In genomic region chr22:47107431-47107830, GRCh38 we compare ENCODE assay signal across 15 cellular contexts.
A peak's percentile ranks its signal among the peaks of the same experiment; 100 is the strongest.
DNase-seq lines count a peak whose midpoint lies in the region; ATAC-seq and TF ChIP-seq lines count a peak whose summit lies in the region.
"Had no signal": no experiment of that assay in that cellular context is flagged by ENCODE, and none has a peak within 500 bp of the region (broad histone marks: within the 10 kb centered on the region; RNA-seq: fewer than 3 reads in every experiment).

No MANE protein-coding gene starts in this region.

- H3K4me3 ChIP-seq in RWPE2 (ENCODE audit: severe bottlenecking) (no peak overlapping the region), fibroblast of lung (replicated peaks in 1 of 4; ENCODE audit: control extremely low read depth in 1 of 4, insufficient read depth in 1 of 4, low read depth in 3 of 4, low read length in 4 of 4) (no peak overlapping the region)
- H3K4me3 ChIP-seq in naive thymus-derived CD4-positive, alpha-beta T cell (ENCODE audit: low read length) = no peak overlapping the region
- H3K4me3 ChIP-seq: tibial nerve had no signal

- H3K36me3 ChIP-seq in RWPE2 (ENCODE audit: low read depth) (no peaks in the 10 kb centered on the region), fibroblast of lung (ENCODE audit: control insufficient read depth, insufficient read depth, low read length) (no peaks in the 10 kb centered on the region)
- peaks cover 0 to 26% (median 0%) of the 10 kb centered on the region in 3 experiments for H3K36me3 ChIP-seq in naive thymus-derived CD4-positive, alpha-beta T cell (ENCODE audit: control insufficient read depth in 2 of 3, insufficient read depth in 3 of 3, low read length in 3 of 3)

- H3K9me3 Mint-ChIP-seq in activated naive CD4-positive, alpha-beta T cell treated with anti-CD3 and anti-CD28 coated beads, Interleukin-2, amount 50 U/mL, for 24 hours = no peaks in the 10 kb centered on the region
- no peaks in the 10 kb centered on the region for H3K9me3 Mint-ChIP-seq in activated naive CD4-positive, alpha-beta T cell treated with anti-CD3 and anti-CD28 coated beads for 36 hours
- no peaks in the 10 kb centered on the region for H3K9me3 Mint-ChIP-seq in stimulated activated effector memory CD8-positive, alpha-beta T cell treated with anti-CD3 and anti-CD28 coated beads, Interleukin-12 subunit alpha, Interleukin-12 subunit beta, amount 100 ng/mL, for 72 hours
- H3K9me3 Mint-ChIP-seq in naive thymus-derived CD4-positive, alpha-beta T cell = no peaks in the 10 kb centered on the region

- H3K79me2 ChIP-seq in fibroblast of lung (ENCODE audit: control insufficient read depth, insufficient read depth, low read length) = no peaks in the 10 kb centered on the region

- peak overlapping the region; percentile 88 for H3K27ac Mint-ChIP-seq in activated naive CD4-positive, alpha-beta T cell treated with anti-CD3 and anti-CD28 coated beads, Interleukin-2, amount 50 U/mL, for 24 hours
- no peak overlapping the region for H3K27ac Mint-ChIP-seq in activated naive CD4-positive, alpha-beta T cell treated with anti-CD3 and anti-CD28 coated beads for 36 hours
- no peak overlapping the region for H3K27ac Mint-ChIP-seq in stimulated activated effector memory CD8-positive, alpha-beta T cell treated with anti-CD3 and anti-CD28 coated beads, Interleukin-12 subunit alpha, Interleukin-12 subunit beta, amount 100 ng/mL, for 72 hours
- H3K27ac Mint-ChIP-seq in naive thymus-derived CD4-positive, alpha-beta T cell = peak overlapping the region in 1 of 9 donors; percentile 26
- H3K27ac Mint-ChIP-seq: CD14-positive monocyte had no signal

- H2AFZ ChIP-seq in fibroblast of lung (ENCODE audit: low read length) = no peak overlapping the region

- TF ChIP-seq CTCF in RWPE2 (IDR thresholded peaks at IDR 0.05; ENCODE audit: poor library complexity, severe bottlenecking) = no peak
- TF ChIP-seq CTCF in fibroblast of lung (conservative IDR thresholded peaks at IDR 0.05 in 1 of 2, IDR thresholded peaks at IDR 0.05 in 1 of 2; ENCODE audit: low read depth in 1 of 2, low read length in 2 of 2) = no peak

- ATAC-seq in RWPE2 (ENCODE audit: low read depth) (peak; percentile 94), HG02840 (IDR thresholded peaks at IDR 0.05; ENCODE audit: low FRiP score, unreplicated experiment) (no peak)
- peak; percentile 62 for ATAC-seq in stimulated activated effector memory CD8-positive, alpha-beta T cell treated with anti-CD3 and anti-CD28 coated beads, Interleukin-12 subunit alpha, Interleukin-12 subunit beta, amount 100 ng/mL, for 72 hours
- ATAC-seq in naive thymus-derived CD4-positive, alpha-beta T cell = no peak
- ATAC-seq: left colon had no signal

- peak overlapping the region; percentile 46 for H3K27ac ChIP-seq in RWPE2 (ENCODE audit: poor library complexity, severe bottlenecking)
- H3K27ac ChIP-seq in fibroblast of lung (ENCODE audit: insufficient read depth, low read length) = no peak overlapping the region
- no peak overlapping the region for H3K27ac ChIP-seq in naive thymus-derived CD4-positive, alpha-beta T cell (ENCODE audit: low read depth, low read length)
- H3K27ac ChIP-seq: tibial nerve had no signal

- peaks cover 6% of the 10 kb centered on the region for H3K36me3 Mint-ChIP-seq in activated naive CD4-positive, alpha-beta T cell treated with anti-CD3 and anti-CD28 coated beads, Interleukin-2, amount 50 U/mL, for 24 hours
- H3K36me3 Mint-ChIP-seq in activated naive CD4-positive, alpha-beta T cell treated with anti-CD3 and anti-CD28 coated beads for 36 hours (ENCODE audit: low read depth) = peaks cover 4% of the 10 kb centered on the region
- H3K36me3 Mint-ChIP-seq in stimulated activated effector memory CD8-positive, alpha-beta T cell treated with anti-CD3 and anti-CD28 coated beads, Interleukin-12 subunit alpha, Interleukin-12 subunit beta, amount 100 ng/mL, for 72 hours = peaks cover 21% of the 10 kb centered on the region
- peaks cover 0 to 40% (median 17%) of the 10 kb centered on the region in 5 donors for H3K36me3 Mint-ChIP-seq in naive thymus-derived CD4-positive, alpha-beta T cell

- CTCF ChIA-PET in activated naive CD4-positive, alpha-beta T cell treated with anti-CD3 and anti-CD28 coated beads for 36 hours (lab: Charles Lee) = no interaction called here
- CTCF ChIA-PET in naive thymus-derived CD4-positive, alpha-beta T cell (lab: Charles Lee) = no interaction called here

- H3K27me3 ChIP-seq in RWPE2 (ENCODE audit: insufficient read depth, poor library complexity, severe bottlenecking) (no peaks in the 10 kb centered on the region), fibroblast of lung (ENCODE audit: control insufficient read depth, insufficient read depth, low read length) (no peaks in the 10 kb centered on the region)
- H3K27me3 ChIP-seq in naive thymus-derived CD4-positive, alpha-beta T cell (ENCODE audit: control insufficient read depth in 2 of 2, insufficient read depth in 2 of 2, low read length in 2 of 2) = no peaks in the 10 kb centered on the region
- H3K27me3 ChIP-seq: tibial nerve had no signal

- H3K9me3 ChIP-seq in RWPE2 (ENCODE audit: severe bottlenecking) = no peaks in the 10 kb centered on the region
- no peaks in the 10 kb centered on the region for H3K9me3 ChIP-seq in fibroblast of lung (ENCODE audit: control insufficient read depth, insufficient read depth, low read depth, low read length)
- no peaks in the 10 kb centered on the region for H3K9me3 ChIP-seq in naive thymus-derived CD4-positive, alpha-beta T cell (ENCODE audit: control insufficient read depth in 2 of 3, low read length in 3 of 3)

- H3K4me1 ChIP-seq in RWPE2 (ENCODE audit: insufficient read depth, poor library complexity, severe bottlenecking) = peaks cover 14% of the 10 kb centered on the region
- peaks cover 3% of the 10 kb centered on the region for H3K4me1 ChIP-seq in fibroblast of lung (ENCODE audit: control insufficient read depth, extremely low read depth, insufficient read depth, low read length)
- H3K4me1 ChIP-seq in naive thymus-derived CD4-positive, alpha-beta T cell (ENCODE audit: control insufficient read depth in 2 of 2, insufficient read depth in 2 of 2, low read length in 2 of 2) = no peaks in the 10 kb centered on the region
- H3K4me1 ChIP-seq: tibial nerve had no signal

- intact Hi-C loops in activated naive CD4-positive, alpha-beta T cell treated with anti-CD3 and anti-CD28 coated beads for 36 hours (cut with micrococcal nuclease) = no loop called here
- intact Hi-C loops in naive thymus-derived CD4-positive, alpha-beta T cell (cut with micrococcal nuclease) = no loop called here

- POLR2A ChIA-PET in naive thymus-derived CD4-positive, alpha-beta T cell (lab: Charles Lee) = no interaction called here

- peaks cover 7% of the 10 kb centered on the region for H3K4me1 Mint-ChIP-seq in activated naive CD4-positive, alpha-beta T cell treated with anti-CD3 and anti-CD28 coated beads, Interleukin-2, amount 50 U/mL, for 24 hours
- peaks cover 9% of the 10 kb centered on the region for H3K4me1 Mint-ChIP-seq in activated naive CD4-positive, alpha-beta T cell treated with anti-CD3 and anti-CD28 coated beads for 36 hours (ENCODE audit: low read depth)
- H3K4me1 Mint-ChIP-seq in stimulated activated effector memory CD8-positive, alpha-beta T cell treated with anti-CD3 and anti-CD28 coated beads, Interleukin-12 subunit alpha, Interleukin-12 subunit beta, amount 100 ng/mL, for 72 hours = peaks cover 29% of the 10 kb centered on the region
- peaks cover 0 to 6% (median 0%) of the 10 kb centered on the region in 7 donors for H3K4me1 Mint-ChIP-seq in naive thymus-derived CD4-positive, alpha-beta T cell
- H3K4me1 Mint-ChIP-seq: CD14-positive monocyte had no signal

- DNase-seq in activated naive CD4-positive, alpha-beta T cell treated with anti-CD3 and anti-CD28 coated beads for 36 hours = no peak
- DNase-seq in RWPE2 (ENCODE audit: low spot score) = no peak
- peak; percentile 80 to 85 for DNase-seq in fibroblast of lung (ENCODE audit: low read depth in 2 of 2)
- DNase-seq in stimulated activated effector memory CD8-positive, alpha-beta T cell treated with anti-CD3 and anti-CD28 coated beads, Interleukin-12 subunit alpha, Interleukin-12 subunit beta, amount 100 ng/mL, for 72 hours (ENCODE audit: low spot score in 2 of 2) = no peak
- no peak for DNase-seq in SHP77 (lab: John Stamatoyannopoulos, UW)
- no peak for DNase-seq in naive thymus-derived CD4-positive, alpha-beta T cell
- DNase-seq: activated naive CD4-positive, alpha-beta T cell; effector memory CD4-positive, alpha-beta T cell; left colon; NCI-H1694 treated with DMSO at 0.1 percent for 48 hours; nucleus accumbens had no signal

- H3K9ac ChIP-seq in fibroblast of lung (ENCODE audit: insufficient read depth, low read length) = no peak overlapping the region

- no peak overlapping the region for H3K4me2 ChIP-seq in fibroblast of lung (ENCODE audit: extremely low read depth, insufficient read depth, low read length)

- no peaks in the 10 kb centered on the region for H4K20me1 ChIP-seq in fibroblast of lung (ENCODE audit: control insufficient read depth, extremely low read depth, insufficient read depth, low read length)

- no peaks in the 10 kb centered on the region for H3K27me3 Mint-ChIP-seq in activated naive CD4-positive, alpha-beta T cell treated with anti-CD3 and anti-CD28 coated beads, Interleukin-2, amount 50 U/mL, for 24 hours
- no peaks in the 10 kb centered on the region for H3K27me3 Mint-ChIP-seq in activated naive CD4-positive, alpha-beta T cell treated with anti-CD3 and anti-CD28 coated beads for 36 hours (ENCODE audit: low read depth)
- H3K27me3 Mint-ChIP-seq in naive thymus-derived CD4-positive, alpha-beta T cell = no peaks in the 10 kb centered on the region

- no peak overlapping the region for H3K4me3 Mint-ChIP-seq in activated naive CD4-positive, alpha-beta T cell treated with anti-CD3 and anti-CD28 coated beads, Interleukin-2, amount 50 U/mL, for 24 hours
- H3K4me3 Mint-ChIP-seq in activated naive CD4-positive, alpha-beta T cell treated with anti-CD3 and anti-CD28 coated beads for 36 hours = no peak overlapping the region
- H3K4me3 Mint-ChIP-seq in stimulated activated effector memory CD8-positive, alpha-beta T cell treated with anti-CD3 and anti-CD28 coated beads, Interleukin-12 subunit alpha, Interleukin-12 subunit beta, amount 100 ng/mL, for 72 hours = no peak overlapping the region
- H3K4me3 Mint-ChIP-seq in naive thymus-derived CD4-positive, alpha-beta T cell = no peak overlapping the region
- H3K4me3 Mint-ChIP-seq: CD14-positive monocyte had no signal

Comparison
In these comparisons a context has a peak if more than half of its experiments do, and no peak if none do; other contexts are left out.
1. DNase-seq: peak in fibroblast of lung (2 of 2); none in activated naive CD4-positive, alpha-beta T cell treated with anti-CD3 and anti-CD28 coated beads for 36 hours (single experiment), RWPE2 (single experiment), stimulated activated effector memory CD8-positive, alpha-beta T cell treated with anti-CD3 and anti-CD28 coated beads, Interleukin-12 subunit alpha, Interleukin-12 subunit beta, amount 100 ng/mL, for 72 hours (0 of 2), SHP77 (0 of 2) and naive thymus-derived CD4-positive, alpha-beta T cell (0 of 9).
2. ATAC-seq: peak in RWPE2 (single experiment) and stimulated activated effector memory CD8-positive, alpha-beta T cell treated with anti-CD3 and anti-CD28 coated beads, Interleukin-12 subunit alpha, Interleukin-12 subunit beta, amount 100 ng/mL, for 72 hours (single experiment); none in HG02840 (single experiment) and naive thymus-derived CD4-positive, alpha-beta T cell (single experiment).